Comparison of ENCODE assay signal across 8 cellular contexts in the genomic region with DNA sequence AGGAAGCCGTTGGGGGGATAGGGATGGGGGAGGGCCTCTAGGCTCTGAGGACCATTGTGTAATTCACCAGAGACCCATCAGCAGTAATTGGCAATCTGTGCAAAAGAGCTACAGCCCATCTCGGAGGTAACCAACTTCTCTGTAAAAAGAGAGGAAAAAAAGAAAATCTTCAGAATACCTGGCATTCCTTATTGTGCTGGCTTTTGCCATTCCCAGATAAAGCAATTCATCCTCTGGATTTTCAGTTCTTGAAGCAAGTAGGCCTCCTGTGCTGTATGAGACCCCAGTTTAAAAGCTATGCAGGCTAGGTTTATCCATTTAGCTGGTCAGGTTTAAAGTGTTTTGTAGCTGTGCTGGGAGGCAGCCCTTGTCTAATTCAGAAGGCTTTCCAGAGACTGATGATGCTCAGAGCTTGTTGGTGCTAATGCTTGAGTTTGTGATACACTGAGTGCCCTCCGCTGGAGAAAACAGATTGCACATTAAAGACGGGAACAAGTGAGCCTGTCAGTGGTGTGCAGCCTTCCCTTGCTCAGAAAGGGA. TPM values are rescaled to one million over a fixed set of nuclear protein-coding genes. Genes with fewer than 3 reads are reported as not detected.
DNase-seq lines count a peak whose midpoint lies in the region; ATAC-seq and TF ChIP-seq lines count a peak whose summit lies in the region.
"Had no signal": no experiment of that assay in that cellular context is flagged by ENCODE, and none has a peak within 500 bp of the region (broad histone marks: within the 10 kb centered on the region; RNA-seq: fewer than 3 reads in every experiment).

TSS of gene LRRTM4 (minus strand) at position 446 of the 540 bp plus-strand sequence.

- H3K27ac ChIP-seq in sigmoid colon = no peak within 1 kb of the TSS

- H3K4me1 ChIP-seq in sigmoid colon = peaks cover 0 to 4% (median 0%) of the 10 kb centered on the region in 4 donors

- H3K4me3 ChIP-seq in NB4 (ENCODE audit: low read depth, low read length) (no peak within 1 kb of the TSS), sigmoid colon (peak within 1 kb of the TSS in 3 of 4 donors; percentile 2 to 13 (median 6))

- DNase-seq in NB4 (ENCODE audit: low read depth) (peak; percentile 22), SK-N-DZ (ENCODE audit: low spot score) (peak; percentile 78), left ventricle myocardium superior (peak; percentile 20), sigmoid colon (no peak), NCI-H2171 treated with DMSO at 0.1 percent for 48 hours (lab: John Stamatoyannopoulos, UW) (no peak)
- no peak for DNase-seq in activated CD4-positive, alpha-beta T cell treated with anti-CD3 and anti-CD28 coated beads, Interleukin-2, amount 50 U/mL, for 4 hours
- DNase-seq: stimulated activated CD4-positive, alpha-beta T cell treated with anti-CD3 and anti-CD28 coated beads, Interleukin-2, amount 100 ng/mL, for 24 hours had no signal

- 13 to 18% methylated on average over 4 of the region's 4 CpGs for WGBS in sigmoid colon, 2 donors

- H3K36me3 ChIP-seq in sigmoid colon = no peaks in the 10 kb centered on the region

- no peak for TF ChIP-seq POLR2A in NB4 (IDR thresholded peaks at IDR 0.05; ENCODE audit: extremely low read depth, insufficient read length)
- TF ChIP-seq POLR2A in sigmoid colon (IDR thresholded peaks at IDR 0.05) = no peak

- no peak for TF ChIP-seq EP300 in sigmoid colon (IDR thresholded peaks at IDR 0.05)

- intact Hi-C loops in left ventricle myocardium superior (cut with micrococcal nuclease) = loop anchor here (10.0 kb wide), 1 partner anchor 87 kb away; no protein-coding TSS in a partner anchor
- intact Hi-C loops in sigmoid colon (cut with DNase I) = no loop called here

- no peaks in the 10 kb centered on the region for H3K9me3 ChIP-seq in sigmoid colon

- no peak for TF ChIP-seq CTCF in NB4 (IDR thresholded peaks at IDR 0.05; ENCODE audit: low read depth, low read length)
- no peak for TF ChIP-seq CTCF in sigmoid colon (IDR thresholded peaks at IDR 0.05)

- no peaks in the 10 kb centered on the region for H3K27me3 ChIP-seq in sigmoid colon

- peak; percentile 92 for ATAC-seq in left ventricle myocardium superior
- no peak for ATAC-seq in HG03521 (IDR thresholded peaks at IDR 0.05; ENCODE audit: unreplicated experiment)

RNA-seq across cellular contexts. Expression of gene LRRTM4, which starts in this region (rescaled TPM):
- polyA plus RNA-seq in SK-N-DZ (2014; cell fraction: cytosol; rRNA removed) = 0.05 TPM in 1 of 2 replicates, not detected in the other
- 0.04 TPM in 1 of 2 replicates, not detected in the other for polyA plus RNA-seq in SK-N-DZ (2014; cell fraction: nucleus; rRNA removed)
- total RNA-seq in left ventricle myocardium superior (0.69 TPM), sigmoid colon (1 to 10 TPM in 1 of 4 donors, under 1 TPM in 3; 0.49 to 1.1 (median 0.68) TPM)
- under 1 TPM in 1 of 3 donors, not detected in 2; 0.17 TPM for polyA plus RNA-seq in sigmoid colon

Comparison
In these comparisons a context has a peak if more than half of its experiments do, and no peak if none do; other contexts are left out.
1. Peak in DNase-seq and ATAC-seq in left ventricle myocardium superior; RNA of the gene not detected or under 1 TPM.
2. DNase-seq: peak in NB4 (single experiment) and SK-N-DZ (single experiment); none in sigmoid colon (single experiment), NCI-H2171 treated with DMSO at 0.1 percent for 48 hours (single experiment) and activated CD4-positive, alpha-beta T cell treated with anti-CD3 and anti-CD28 coated beads, Interleukin-2, amount 50 U/mL, for 4 hours (0 of 2).